ENCODE assay signal across 1 cellular context in the genomic region with DNA sequence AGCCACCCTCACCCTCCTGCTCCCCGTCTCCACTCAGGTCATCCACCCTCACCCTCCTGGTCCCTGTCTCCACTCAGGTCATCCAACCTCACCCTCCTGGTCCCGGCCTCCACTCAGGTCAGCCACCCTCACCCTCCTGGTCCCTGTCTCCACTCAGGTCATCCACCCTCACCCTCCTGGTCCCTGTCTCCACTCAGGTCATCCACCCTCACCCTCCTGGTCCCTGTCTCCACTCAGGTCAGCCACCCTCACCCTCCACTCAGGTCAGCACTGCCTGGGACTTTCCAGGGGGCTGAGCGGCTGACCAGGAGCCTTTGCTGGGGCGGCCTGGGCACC.
A peak's percentile ranks its signal among the peaks of the same experiment; 100 is the strongest.
TF ChIP-seq lines count a peak whose summit lies in the region.

No MANE protein-coding gene starts in this region.

TF ChIP-seq in GM12878, 131 proteins besides CTCF, POLR2A, EP300 and RAD21:
- TF ChIP-seq NR2F1 (conservative IDR thresholded peaks at IDR 0.05) (0 out of 2 replicates have a peak, but pooled peaks have one; percentile 22), RELA (IDR thresholded peaks at IDR 0.05; ENCODE audit: borderline replicate concordance, partially characterized antibody) (peak; percentile 63), HDGF (IDR thresholded peaks at IDR 0.05) (0 out of 2 replicates have a peak, but pooled peaks have one; percentile 54)
